8 cellular contexts compared by ENCODE assay signal in the genomic region with DNA sequence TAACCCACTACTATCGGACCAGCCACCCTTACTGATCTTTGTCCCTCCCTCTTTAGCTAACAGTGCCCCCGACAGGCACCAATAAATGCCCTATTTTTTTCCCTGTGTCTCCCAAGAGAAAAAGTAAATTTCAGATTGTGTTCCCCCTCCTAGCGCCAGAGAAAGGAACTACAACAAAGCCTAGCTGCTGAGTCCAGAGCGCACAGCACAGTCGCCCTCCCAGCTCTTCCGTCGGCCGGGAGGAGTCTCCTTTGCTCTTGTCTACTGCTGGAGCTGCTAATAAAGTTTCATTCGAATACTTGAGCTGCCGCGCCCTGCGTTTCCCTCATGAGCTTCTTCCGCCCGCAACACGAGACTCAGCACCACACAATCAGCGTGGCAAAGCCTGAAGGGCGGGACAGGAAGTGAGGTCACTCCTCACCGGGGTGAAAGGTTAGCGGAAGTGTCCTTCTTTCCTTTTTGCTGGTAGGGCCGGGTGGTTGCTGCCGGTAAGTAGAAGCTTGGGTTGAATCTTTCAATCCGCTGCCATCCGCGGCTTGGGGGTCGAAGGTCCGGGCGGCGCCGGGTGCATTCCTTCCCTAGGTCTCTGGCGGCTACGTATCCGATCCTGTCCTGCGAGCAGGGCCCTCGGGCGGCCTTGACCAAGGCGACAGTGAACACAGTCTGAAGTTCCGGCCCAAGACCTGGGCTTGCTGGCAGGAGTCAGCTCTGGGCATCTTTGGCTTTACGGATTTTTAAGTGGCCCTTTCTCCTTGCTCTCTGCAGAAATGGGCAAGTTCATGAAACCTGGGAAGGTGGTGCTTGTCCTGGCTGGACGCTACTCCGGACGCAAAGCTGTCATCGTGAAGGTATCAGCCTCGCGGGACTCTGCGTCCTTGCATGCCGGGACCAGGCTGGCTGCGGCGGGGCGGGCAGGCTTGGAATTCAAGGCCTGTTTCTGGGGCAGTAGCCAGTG. TPM values are rescaled to one million over a fixed set of nuclear protein-coding genes. Genes with fewer than 3 reads are reported as not detected.
DNase-seq lines count a peak whose midpoint lies in the region; ATAC-seq and TF ChIP-seq lines count a peak whose summit lies in the region.

A gene (plus strand): TSS at position 436 of the 955 bp plus-strand sequence. CDS start 332 bp downstream, at position 768.

- H3K27ac Mint-ChIP-seq in dendritic cell treated with granulocyte-macrophage colony-stimulating factor and Interleukin-4, amounts not matched to agents 40 ng/mL and 50 ng/mL, for 4 days: peak within 1 kb of the TSS; percentile 95

- H3K36me3 Mint-ChIP-seq in dendritic cell treated with granulocyte-macrophage colony-stimulating factor and Interleukin-4, amounts not matched to agents 40 ng/mL and 50 ng/mL, for 4 days (ENCODE audit: low read depth): peaks cover 74% of the 10 kb centered on the region

- peak within 1 kb of the TSS; percentile 76 to 92 (median 84) for H3K4me3 ChIP-seq in BLaER1 treated with 17β-estradiol and CSF1 and Interleukin-3, amounts not matched to agents 10 nM and 100 nM
- H3K4me3 ChIP-seq in left lung: peak within 1 kb of the TSS; percentile 69

- H4K20me1 ChIP-seq in BLaER1 treated with 17β-estradiol and CSF1 and Interleukin-3, amounts not matched to agents 10 nM and 100 nM: peaks cover 37 to 49% (median 45%) of the 10 kb centered on the region in 11 experiments; a peak in 21 of 22 replicates

- H3K27me3 ChIP-seq in BLaER1 treated with 17β-estradiol and CSF1 and Interleukin-3, amounts not matched to agents 10 nM and 100 nM: no peaks in the 10 kb centered on the region
- no peaks in the 10 kb centered on the region for H3K27me3 ChIP-seq in left lung

- peaks cover 41% of the 10 kb centered on the region for H3K4me1 Mint-ChIP-seq in dendritic cell treated with granulocyte-macrophage colony-stimulating factor and Interleukin-4, amounts not matched to agents 40 ng/mL and 50 ng/mL, for 4 days (ENCODE audit: low read depth)

- ATAC-seq in GM19324 (IDR thresholded peaks at IDR 0.05; ENCODE audit: low FRiP score, unreplicated experiment) (peak; percentile 91), HG03520 (IDR thresholded peaks at IDR 0.05; ENCODE audit: unreplicated experiment) (peak; percentile 85), left lung (peak; percentile 96)

- H3K36me3 ChIP-seq in BLaER1 treated with 17β-estradiol and CSF1 and Interleukin-3, amounts not matched to agents 10 nM and 100 nM: peaks cover 57 to 68% (median 62%) of the 10 kb centered on the region in 11 experiments
- H3K36me3 ChIP-seq in left lung: peaks cover 5 to 55% of the 10 kb centered on the region in 2 donors

- H3K4me3 Mint-ChIP-seq in dendritic cell treated with granulocyte-macrophage colony-stimulating factor and Interleukin-4, amounts not matched to agents 40 ng/mL and 50 ng/mL, for 4 days: peak within 1 kb of the TSS; percentile 95

- H3K4me1 ChIP-seq in BLaER1 treated with 17β-estradiol and CSF1 and Interleukin-3, amounts not matched to agents 10 nM and 100 nM: peaks cover 24 to 46% (median 36%) of the 10 kb centered on the region in 10 experiments
- peaks cover 10 to 51% of the 10 kb centered on the region in 2 donors for H3K4me1 ChIP-seq in left lung

- peak within 1 kb of the TSS; percentile 89 to 97 (median 92) for H3K27ac ChIP-seq in BLaER1 treated with 17β-estradiol and CSF1 and Interleukin-3, amounts not matched to agents 10 nM and 100 nM
- H3K27ac ChIP-seq in left lung: peak within 1 kb of the TSS; percentile 81 to 92

- peak; percentile 76 to 97 for TF ChIP-seq CTCF in left lung (IDR thresholded peaks at IDR 0.05)

- peak within 1 kb of the TSS; percentile 88 to 100 (median 96) for H3K4me2 ChIP-seq in BLaER1 treated with 17β-estradiol and CSF1 and Interleukin-3, amounts not matched to agents 10 nM and 100 nM

- H3K9me3 ChIP-seq in BLaER1 treated with 17β-estradiol and CSF1 and Interleukin-3, amounts not matched to agents 10 nM and 100 nM (replicated peaks in 1 of 11): no peaks in the 10 kb centered on the region
- H3K9me3 ChIP-seq in left lung: no peaks in the 10 kb centered on the region

- H3K9me3 Mint-ChIP-seq in dendritic cell treated with granulocyte-macrophage colony-stimulating factor and Interleukin-4, amounts not matched to agents 40 ng/mL and 50 ng/mL, for 4 days: no peaks in the 10 kb centered on the region

- DNase-seq in NCI-H69 (lab: John Stamatoyannopoulos, UW) (peak; percentile 100), left lung (peak; percentile 94 to 99)
- DNase-seq in activated CD4-positive, alpha-beta T cell treated with anti-CD3 and anti-CD28 coated beads, Interleukin-2, amount 50 U/mL, for 1 hour: peak; percentile 97
- peak; percentile 95 for DNase-seq in stimulated activated CD4-positive, alpha-beta T cell treated with anti-CD3 and anti-CD28 coated beads, Interleukin-4, amount 100 ng/mL, for 1 hour

- intact Hi-C loops in dendritic cell treated with granulocyte-macrophage colony-stimulating factor and Interleukin-4, amounts not matched to agents 40 ng/mL and 50 ng/mL, for 4 days (cut with micrococcal nuclease): loop anchor here (10.0 kb wide), 1 partner anchor 153 kb away; a partner anchor contains a TSS
- intact Hi-C loops in left lung (cut with DNase I): no loop called here

- no peaks in the 10 kb centered on the region for H3K27me3 Mint-ChIP-seq in dendritic cell treated with granulocyte-macrophage colony-stimulating factor and Interleukin-4, amounts not matched to agents 40 ng/mL and 50 ng/mL, for 4 days

- H3K9ac ChIP-seq in BLaER1 treated with 17β-estradiol and CSF1 and Interleukin-3, amounts not matched to agents 10 nM and 100 nM: peak within 1 kb of the TSS; percentile 91 to 98 (median 95)

RNA-seq across cellular contexts. Expression of the gene that starts here (rescaled TPM):
- 100 to 1,000 TPM; 842 to 909 TPM for total RNA-seq in left lung

Comparison
In these comparisons a context has a peak if more than half of its experiments do, and no peak if none do; other contexts are left out.
1. Peak in every context shown above with its lines: DNase-seq, ATAC-seq, H3K4me3 ChIP-seq and H3K27ac ChIP-seq.